Comparison of ENCODE assay signal across 1 cellular context in genomic region chr5:38768411-38769211, GRCh38.
TF ChIP-seq lines count a peak whose summit lies in the region.

No MANE protein-coding gene starts in this region.

TF ChIP-seq in SK-N-SH treated with all-trans-retinoic acid at 6 μM for 48 hours, 23 proteins besides CTCF, POLR2A, EP300 and RAD21 (continued from another document):
- TF ChIP-seq, protein P1, sequence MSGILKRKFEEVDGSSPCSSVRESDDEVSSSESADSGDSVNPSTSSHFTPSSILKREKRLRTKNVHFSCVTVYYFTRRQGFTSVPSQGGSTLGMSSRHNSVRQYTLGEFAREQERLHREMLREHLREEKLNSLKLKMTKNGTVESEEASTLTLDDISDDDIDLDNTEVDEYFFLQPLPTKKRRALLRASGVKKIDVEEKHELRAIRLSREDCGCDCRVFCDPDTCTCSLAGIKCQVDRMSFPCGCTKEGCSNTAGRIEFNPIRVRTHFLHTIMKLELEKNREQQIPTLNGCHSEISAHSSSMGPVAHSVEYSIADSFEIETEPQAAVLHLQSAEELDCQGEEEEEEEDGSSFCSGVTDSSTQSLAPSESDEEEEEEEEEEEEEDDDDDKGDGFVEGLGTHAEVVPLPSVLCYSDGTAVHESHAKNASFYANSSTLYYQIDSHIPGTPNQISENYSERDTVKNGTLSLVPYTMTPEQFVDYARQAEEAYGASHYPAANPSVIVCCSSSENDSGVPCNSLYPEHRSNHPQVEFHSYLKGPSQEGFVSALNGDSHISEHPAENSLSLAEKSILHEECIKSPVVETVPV (CRISPR knock-in tag; IDR thresholded peaks at IDR 0.05), result no peak
- TF ChIP-seq CSDC2 (CRISPR knock-in tag; IDR thresholded peaks at IDR 0.05), result 0 out of 2 replicates have a peak, but pooled peaks have one; percentile 54
